Comparison of ENCODE assay signal across 19 cellular contexts in genomic region chr9:107266624-107267369, GRCh38.
"Had no signal": no experiment of that assay in that cellular context is flagged by ENCODE, and none has a peak within 500 bp of the region (broad histone marks: within the 10 kb centered on the region; RNA-seq: fewer than 3 reads in every experiment).

No MANE protein-coding gene starts in this region.

- DNase-seq: colonic mucosa; dermis blood vessel endothelial cell; erythroblast; heart left ventricle; hippocampal formation; kidney glomerular epithelial cell; mucosa of descending colon; naive thymus-derived CD8-positive, alpha-beta T cell; psoas muscle; retina; sigmoid colon; small intestine; stimulated activated CD4-positive, alpha-beta T cell treated with anti-CD3 and anti-CD28 coated beads, Interleukin-12 subunit alpha, Interleukin-12 subunit beta, amount 100 ng/mL, for 4 hours; stimulated activated naive CD4-positive, alpha-beta T cell; stomach had no signal

- H3K27ac ChIP-seq: colonic mucosa, heart left ventricle, neutrophil, psoas muscle, sigmoid colon, stomach had no signal

- H3K4me1 ChIP-seq: colonic mucosa, psoas muscle, sigmoid colon had no signal

- H3K9me3 ChIP-seq: colonic mucosa, mucosa of descending colon, neutrophil, sigmoid colon had no signal

- H3K4me3 ChIP-seq: colonic mucosa, heart left ventricle, mucosa of descending colon, psoas muscle, sigmoid colon, stomach had no signal

- FAIRE-seq: frontal cortex, islet of Langerhans, small intestine, urothelium cell line had no signal

- H3K27me3 ChIP-seq: colonic mucosa, heart left ventricle, sigmoid colon, stomach had no signal

- H3K36me3 ChIP-seq: colonic mucosa, heart left ventricle, neutrophil, sigmoid colon, stomach had no signal

- ATAC-seq: heart left ventricle; mucosa of descending colon; naive thymus-derived CD8-positive, alpha-beta T cell; psoas muscle had no signal
